ENCODE assay signal across 8 cellular contexts in genomic region chr22:31631381-31631780, GRCh38. TPM values are rescaled to one million over a fixed set of nuclear protein-coding genes. Genes with fewer than 3 reads are reported as not detected.
DNase-seq lines count a peak whose midpoint lies in the region; ATAC-seq, FAIRE-seq and TF ChIP-seq lines count a peak whose summit lies in the region.

No MANE protein-coding gene starts in this region.

- H3K79me2 ChIP-seq in keratinocyte (ENCODE audit: control insufficient read depth, insufficient read depth, low read length), result peaks cover 91% of the 10 kb centered on the region

- H3K4me3 Mint-ChIP-seq in activated CD4-positive, alpha-beta T cell treated with anti-CD3 and anti-CD28 coated beads, Interleukin-2, amount 10 ng/mL, durations not matched to agents 7 days and 5 days, result peak overlapping the region; percentile 83
- H3K4me3 Mint-ChIP-seq in activated naive CD8-positive, alpha-beta T cell, result peak overlapping the region; percentile 84

- no peak for DNase-seq in activated CD4-positive, alpha-beta T cell treated with anti-CD3 and anti-CD28 coated beads, Interleukin-2, amount 10 ng/mL, durations not matched to agents 7 days and 5 days
- no peak for DNase-seq in activated CD4-positive, alpha-beta T cell treated with anti-CD3 and anti-CD28 coated beads for 1 hour
- DNase-seq in keratinocyte (ENCODE audit: low read depth, low spot score) (no peak), suprapubic skin (ENCODE audit: low spot score in 2 of 2) (no peak)

- H3K9me3 Mint-ChIP-seq in activated CD4-positive, alpha-beta T cell treated with anti-CD3 and anti-CD28 coated beads, Interleukin-2, amount 10 ng/mL, durations not matched to agents 7 days and 5 days, result no peaks in the 10 kb centered on the region
- no peaks in the 10 kb centered on the region for H3K9me3 Mint-ChIP-seq in activated naive CD8-positive, alpha-beta T cell (ENCODE audit: low read depth)

- peaks cover 2% of the 10 kb centered on the region for H3K9me1 ChIP-seq in keratinocyte (ENCODE audit: control insufficient read depth, extremely low read depth, insufficient read depth, low read length)

- no peak for TF ChIP-seq POLR2A in suprapubic skin (IDR thresholded peaks at IDR 0.05)

- no peak overlapping the region for H3K9ac ChIP-seq in keratinocyte (ENCODE audit: control insufficient read depth, extremely low read depth, insufficient read depth, low read length)

- H3K27me3 Mint-ChIP-seq in activated CD4-positive, alpha-beta T cell treated with anti-CD3 and anti-CD28 coated beads, Interleukin-2, amount 10 ng/mL, durations not matched to agents 7 days and 5 days, result no peaks in the 10 kb centered on the region
- H3K27me3 Mint-ChIP-seq in activated naive CD8-positive, alpha-beta T cell, result no peaks in the 10 kb centered on the region

- CTCF ChIA-PET in activated CD4-positive, alpha-beta T cell treated with anti-CD3 and anti-CD28 coated beads, Interleukin-2, amount 10 ng/mL, durations not matched to agents 7 days and 5 days (lab: Charles Lee), result interaction anchor here (1.0 to 2.6 kb wide), 7 partner anchors 8 to 319 kb away, joined by 3 to 10 read pairs (median 4); no protein-coding TSS in a partner anchor

- 57% methylated on average over 6 of the region's 9 CpGs for WGBS in suprapubic skin

- H3K27ac Mint-ChIP-seq in activated CD4-positive, alpha-beta T cell treated with anti-CD3 and anti-CD28 coated beads, Interleukin-2, amount 10 ng/mL, durations not matched to agents 7 days and 5 days, result peak overlapping the region; percentile 83
- peak overlapping the region; percentile 91 for H3K27ac Mint-ChIP-seq in activated naive CD8-positive, alpha-beta T cell

- peaks cover 35% of the 10 kb centered on the region for H3K4me1 Mint-ChIP-seq in activated CD4-positive, alpha-beta T cell treated with anti-CD3 and anti-CD28 coated beads, Interleukin-2, amount 10 ng/mL, durations not matched to agents 7 days and 5 days
- H3K4me1 Mint-ChIP-seq in activated naive CD8-positive, alpha-beta T cell (ENCODE audit: low read depth), result peaks cover 52% of the 10 kb centered on the region

- H3K27me3 ChIP-seq in keratinocyte (ENCODE audit: control insufficient read depth, extremely low read depth, insufficient read depth, low read length) (no peaks in the 10 kb centered on the region), suprapubic skin (no peaks in the 10 kb centered on the region)

- H3K27ac ChIP-seq in keratinocyte (ENCODE audit: control insufficient read depth, insufficient read depth, low read length) (peak overlapping the region; percentile 80), suprapubic skin (peak overlapping the region; percentile 87)

- peak overlapping the region; percentile 68 for H3K4me2 ChIP-seq in keratinocyte (ENCODE audit: control insufficient read depth, extremely low read depth, insufficient read depth, low read depth, low read length)

- no peak overlapping the region for H2AFZ ChIP-seq in keratinocyte (ENCODE audit: control insufficient read depth, low read length)

- POLR2A ChIA-PET in activated CD4-positive, alpha-beta T cell treated with anti-CD3 and anti-CD28 coated beads, Interleukin-2, amount 10 ng/mL, durations not matched to agents 7 days and 5 days (lab: Charles Lee), result interaction anchor here (1.5 kb wide), 1 partner anchor 11 kb away, joined by 4 read pairs; no protein-coding TSS in a partner anchor

- H3K36me3 ChIP-seq in keratinocyte (ENCODE audit: control insufficient read depth in 2 of 2, extremely low read depth in 1 of 2, insufficient read depth in 2 of 2, low read length in 2 of 2), result peaks cover 6 to 27% of the 10 kb centered on the region in 2 experiments
- H3K36me3 ChIP-seq in suprapubic skin, result peaks cover 3% of the 10 kb centered on the region

- H3K4me1 ChIP-seq in keratinocyte (ENCODE audit: control insufficient read depth, extremely low read depth, insufficient read depth, low read length) (peaks cover 13% of the 10 kb centered on the region), suprapubic skin (peaks cover 54% of the 10 kb centered on the region)

- H3K36me3 Mint-ChIP-seq in activated CD4-positive, alpha-beta T cell treated with anti-CD3 and anti-CD28 coated beads, Interleukin-2, amount 10 ng/mL, durations not matched to agents 7 days and 5 days (ENCODE audit: low read depth), result no peaks in the 10 kb centered on the region
- no peaks in the 10 kb centered on the region for H3K36me3 Mint-ChIP-seq in activated naive CD8-positive, alpha-beta T cell

- H3K9me3 ChIP-seq in keratinocyte (ENCODE audit: control insufficient read depth, low read depth, low read length), result no peaks in the 10 kb centered on the region
- no peaks in the 10 kb centered on the region for H3K9me3 ChIP-seq in suprapubic skin

- ATAC-seq in GM18498 (IDR thresholded peaks at IDR 0.05; ENCODE audit: unreplicated experiment), result no peak
- ATAC-seq in HG03097 (IDR thresholded peaks at IDR 0.05; ENCODE audit: low FRiP score, unreplicated experiment), result no peak
- ATAC-seq in GM18868 (IDR thresholded peaks at IDR 0.05; ENCODE audit: unreplicated experiment), result no peak

- dilution Hi-C loops in keratinocyte (cut with MboI; ENCODE audit: extremely low pct_ligation_motif_present, low sequenced_read_pairs), result no loop called here

- peaks cover 26% of the 10 kb centered on the region for H4K20me1 ChIP-seq in keratinocyte (ENCODE audit: control insufficient read depth, extremely low read depth, insufficient read depth, low read length)

- no peak for FAIRE-seq in keratinocyte (lab: Jason Lieb, UNC)

- no peak for TF ChIP-seq EP300 in suprapubic skin (IDR thresholded peaks at IDR 0.05)

- TF ChIP-seq CTCF in keratinocyte (optimal IDR thresholded peaks at IDR 0.05 in 1 of 3, IDR thresholded peaks at IDR 0.05 in 1 of 3, conservative IDR thresholded peaks at IDR 0.05 in 1 of 3; ENCODE audit: extremely low read depth in 1 of 3, insufficient read depth in 2 of 3, low read length in 3 of 3) (no peak), suprapubic skin (IDR thresholded peaks at IDR 0.05) (no peak)

- peak overlapping the region in 1 of 3 experiments; percentile 53 for H3K4me3 ChIP-seq in keratinocyte (ENCODE audit: control insufficient read depth in 2 of 3, extremely low read depth in 1 of 3, insufficient read depth in 2 of 3, low read depth in 1 of 3, low read length in 3 of 3)
- peak overlapping the region; percentile 66 for H3K4me3 ChIP-seq in suprapubic skin

RNA-seq across cellular contexts. Expression of gene PISD, which starts 30.6 kb away (rescaled TPM):
- total RNA-seq in activated CD4-positive, alpha-beta T cell treated with anti-CD3 and anti-CD28 coated beads, Interleukin-2, amount 10 ng/mL, durations not matched to agents 7 days and 5 days, result 10 to 100 TPM; 19.4 to 19.6 TPM
- 25.5 to 36.6 TPM (median 26.4 TPM) in 3 replicates for polyA plus RNA-seq in keratinocyte
- 13.3 TPM for polyA plus RNA-seq in keratinocyte (2011; ENCODE audit: low read depth)
- 18.1 and 21.8 TPM in 2 replicates for polyA plus RNA-seq in keratinocyte (2011; cell fraction: cytosol; rRNA removed)
- 75.7 and 82.6 TPM in 2 replicates for polyA plus RNA-seq in keratinocyte (2011; cell fraction: nucleus; rRNA removed)
- polyA plus RNA-seq in keratinocyte (2012; ENCODE audit: low replicate concordance), result 29.1 and 32.1 TPM in 2 replicates
- polyA minus RNA-seq in keratinocyte, result 23.8 to 42.9 TPM (median 34.6 TPM) in 3 replicates
- 36.1 TPM for polyA minus RNA-seq in keratinocyte (2011; cell fraction: cytosol; rRNA and poly(A)+ RNA removed)
- polyA minus RNA-seq in keratinocyte (2011; cell fraction: nucleus; rRNA and poly(A)+ RNA removed), result 36.1 and 36.8 TPM in 2 replicates
- total RNA-seq in suprapubic skin, result 10 to 100 TPM; 42.5 to 91.7 (median 57.9) TPM
